ENCODE assay signal across 16 cellular contexts in the genomic region with DNA sequence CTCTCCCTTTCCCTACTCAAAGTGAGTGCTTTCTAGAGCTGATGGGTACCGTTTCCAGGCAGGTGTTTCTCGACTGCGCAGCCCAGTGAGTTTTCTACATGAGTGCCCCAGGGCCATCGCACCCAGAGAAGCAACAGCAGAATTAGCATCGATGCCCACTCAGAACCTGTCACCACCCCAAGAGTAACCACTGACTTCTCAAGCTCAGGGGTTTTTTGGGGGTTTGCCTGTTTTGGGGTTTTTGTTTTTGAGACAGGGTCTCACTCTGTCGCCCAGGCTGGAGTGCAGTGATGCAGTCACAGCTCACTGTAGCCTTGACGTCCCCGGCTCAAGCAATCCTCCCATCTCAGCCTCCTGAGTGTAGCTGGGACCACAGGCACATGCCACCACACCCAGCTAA. TPM values are rescaled to one million over a fixed set of nuclear protein-coding genes. Genes with fewer than 3 reads are reported as not detected.
A peak's percentile ranks its signal among the peaks of the same experiment; 100 is the strongest.
DNase-seq lines count a peak whose midpoint lies in the region; ATAC-seq and TF ChIP-seq lines count a peak whose summit lies in the region.
"Had no signal": no experiment of that assay in that cellular context is flagged by ENCODE, and none has a peak within 500 bp of the region (broad histone marks: within the 10 kb centered on the region; RNA-seq: fewer than 3 reads in every experiment).

No MANE protein-coding gene starts in this region.

- peak overlapping the region; percentile 18 for H3K27ac Mint-ChIP-seq in activated naive CD8-positive, alpha-beta T cell treated with anti-CD3 and anti-CD28 coated beads, Interleukin-2, amount 50 U/mL, for 24 hours
- no peak overlapping the region for H3K27ac Mint-ChIP-seq in activated naive CD8-positive, alpha-beta T cell treated with anti-CD3 and anti-CD28 coated beads for 36 hours
- H3K27ac Mint-ChIP-seq in stimulated activated memory B cell treated with anti-CD40 and anti-IgM and Interleukin-4, amounts not matched to agents 10 μg/mL and 1 μg/mL and 100 μg/mL, for 72 hours = peak overlapping the region; percentile 84
- no peak overlapping the region for H3K27ac Mint-ChIP-seq in endothelial cell (ENCODE audit: unreplicated experiment)

- DNase-seq in activated naive CD8-positive, alpha-beta T cell treated with anti-CD3 and anti-CD28 coated beads, Interleukin-2, amount 50 U/mL, for 24 hours = no peak
- DNase-seq in activated naive CD8-positive, alpha-beta T cell treated with anti-CD3 and anti-CD28 coated beads for 36 hours = no peak
- no peak for DNase-seq in endothelial cell (ENCODE audit: low spot score)
- no peak for DNase-seq in activated CD4-positive, alpha-beta T cell treated with anti-CD3 and anti-CD28 coated beads, Interleukin-2, amount 50 U/mL, for 4 hours
- DNase-seq in putamen (ENCODE audit: low spot score) = no peak
- DNase-seq: 8988T; activated CD8-positive, alpha-beta memory T cell treated with anti-CD3 and anti-CD28 coated beads, Interleukin-2, amount 50 U/mL, for 48 hours; adrenal gland; COR-L47; GOT3; NCI-H1105 treated with DMSO at 0.1 percent for 48 hours; NCI-H524 treated with DMSO at 0.1 percent for 48 hours had no signal

- peak; percentile 65 for ATAC-seq in activated naive CD8-positive, alpha-beta T cell treated with anti-CD3 and anti-CD28 coated beads, Interleukin-2, amount 50 U/mL, for 24 hours
- peak; percentile 70 for ATAC-seq in GM21786 (IDR thresholded peaks at IDR 0.05; ENCODE audit: unreplicated experiment)
- peak; percentile 55 for ATAC-seq in HG03342 (IDR thresholded peaks at IDR 0.05; ENCODE audit: unreplicated experiment)
- ATAC-seq in stimulated activated memory B cell treated with anti-CD40 and anti-IgM and Interleukin-4, amounts not matched to agents 10 μg/mL and 1 μg/mL and 100 μg/mL, for 72 hours = peak; percentile 97
- ATAC-seq: esophagus mucosa had no signal

- H3K4me1 Mint-ChIP-seq in activated naive CD8-positive, alpha-beta T cell treated with anti-CD3 and anti-CD28 coated beads, Interleukin-2, amount 50 U/mL, for 24 hours = peaks cover 5% of the 10 kb centered on the region
- no peaks in the 10 kb centered on the region for H3K4me1 Mint-ChIP-seq in activated naive CD8-positive, alpha-beta T cell treated with anti-CD3 and anti-CD28 coated beads for 36 hours
- peaks cover 52% of the 10 kb centered on the region for H3K4me1 Mint-ChIP-seq in stimulated activated memory B cell treated with anti-CD40 and anti-IgM and Interleukin-4, amounts not matched to agents 10 μg/mL and 1 μg/mL and 100 μg/mL, for 72 hours
- no peaks in the 10 kb centered on the region for H3K4me1 Mint-ChIP-seq in endothelial cell (ENCODE audit: unreplicated experiment)

- no peak overlapping the region for H3K4me3 Mint-ChIP-seq in activated naive CD8-positive, alpha-beta T cell treated with anti-CD3 and anti-CD28 coated beads, Interleukin-2, amount 50 U/mL, for 24 hours
- no peak overlapping the region for H3K4me3 Mint-ChIP-seq in activated naive CD8-positive, alpha-beta T cell treated with anti-CD3 and anti-CD28 coated beads for 36 hours
- H3K4me3 Mint-ChIP-seq in stimulated activated memory B cell treated with anti-CD40 and anti-IgM and Interleukin-4, amounts not matched to agents 10 μg/mL and 1 μg/mL and 100 μg/mL, for 72 hours = peak overlapping the region; percentile 25
- no peak overlapping the region for H3K4me3 Mint-ChIP-seq in endothelial cell (ENCODE audit: unreplicated experiment)

- peaks cover 2% of the 10 kb centered on the region for H3K36me3 Mint-ChIP-seq in activated naive CD8-positive, alpha-beta T cell treated with anti-CD3 and anti-CD28 coated beads, Interleukin-2, amount 50 U/mL, for 24 hours (ENCODE audit: low read depth)
- no peaks in the 10 kb centered on the region for H3K36me3 Mint-ChIP-seq in activated naive CD8-positive, alpha-beta T cell treated with anti-CD3 and anti-CD28 coated beads for 36 hours
- H3K36me3 Mint-ChIP-seq in stimulated activated memory B cell treated with anti-CD40 and anti-IgM and Interleukin-4, amounts not matched to agents 10 μg/mL and 1 μg/mL and 100 μg/mL, for 72 hours = peaks cover 40% of the 10 kb centered on the region
- H3K36me3 Mint-ChIP-seq in endothelial cell (ENCODE audit: low read depth, unreplicated experiment) = peaks cover 4% of the 10 kb centered on the region

- H3K9me3 Mint-ChIP-seq in activated naive CD8-positive, alpha-beta T cell treated with anti-CD3 and anti-CD28 coated beads, Interleukin-2, amount 50 U/mL, for 24 hours = no peaks in the 10 kb centered on the region
- no peaks in the 10 kb centered on the region for H3K9me3 Mint-ChIP-seq in activated naive CD8-positive, alpha-beta T cell treated with anti-CD3 and anti-CD28 coated beads for 36 hours
- no peaks in the 10 kb centered on the region for H3K9me3 Mint-ChIP-seq in stimulated activated memory B cell treated with anti-CD40 and anti-IgM and Interleukin-4, amounts not matched to agents 10 μg/mL and 1 μg/mL and 100 μg/mL, for 72 hours
- H3K9me3 Mint-ChIP-seq in endothelial cell (ENCODE audit: unreplicated experiment) = no peaks in the 10 kb centered on the region

- H3K27me3 Mint-ChIP-seq in activated naive CD8-positive, alpha-beta T cell treated with anti-CD3 and anti-CD28 coated beads, Interleukin-2, amount 50 U/mL, for 24 hours = no peaks in the 10 kb centered on the region
- H3K27me3 Mint-ChIP-seq in activated naive CD8-positive, alpha-beta T cell treated with anti-CD3 and anti-CD28 coated beads for 36 hours = no peaks in the 10 kb centered on the region
- no peaks in the 10 kb centered on the region for H3K27me3 Mint-ChIP-seq in stimulated activated memory B cell treated with anti-CD40 and anti-IgM and Interleukin-4, amounts not matched to agents 10 μg/mL and 1 μg/mL and 100 μg/mL, for 72 hours
- no peaks in the 10 kb centered on the region for H3K27me3 Mint-ChIP-seq in endothelial cell (ENCODE audit: unreplicated experiment)

- TF ChIP-seq CTCF in endothelial cell (IDR thresholded peaks at IDR 0.05; ENCODE audit: unreplicated experiment) = no peak

RNA-seq across cellular contexts. Expression of gene SNX8, which starts 25.7 kb away (rescaled TPM):
- total RNA-seq in activated naive CD8-positive, alpha-beta T cell treated with anti-CD3 and anti-CD28 coated beads for 36 hours = 10 to 100 TPM; 45.6 to 48.7 TPM
- 40.7 TPM for total RNA-seq in endothelial cell (ENCODE audit: unreplicated experiment)

RNA-seq across cellular contexts. Expression of gene NUDT1, which starts 46.5 kb away (rescaled TPM):
- 10 to 100 TPM; 93.5 to 97.0 TPM for total RNA-seq in activated naive CD8-positive, alpha-beta T cell treated with anti-CD3 and anti-CD28 coated beads for 36 hours
- total RNA-seq in endothelial cell (ENCODE audit: unreplicated experiment) = 14.2 TPM

RNA-seq across cellular contexts. Expression of gene MRM2, which starts 46.5 kb away (rescaled TPM):
- 10 to 100 TPM; 48.4 to 52.9 TPM for total RNA-seq in activated naive CD8-positive, alpha-beta T cell treated with anti-CD3 and anti-CD28 coated beads for 36 hours
- 19.1 TPM for total RNA-seq in endothelial cell (ENCODE audit: unreplicated experiment)

RNA-seq across cellular contexts. Expression of gene MAD1L1, which starts 55.8 kb away (rescaled TPM):
- 10 to 100 TPM; 36.5 to 37.8 TPM for total RNA-seq in activated naive CD8-positive, alpha-beta T cell treated with anti-CD3 and anti-CD28 coated beads for 36 hours
- total RNA-seq in endothelial cell (ENCODE audit: unreplicated experiment) = 43.3 TPM

Comparison
In these comparisons a context has a peak if more than half of its experiments do, and no peak if none do; other contexts are left out.
1. H3K27ac Mint-ChIP-seq: peak in activated naive CD8-positive, alpha-beta T cell treated with anti-CD3 and anti-CD28 coated beads, Interleukin-2, amount 50 U/mL, for 24 hours (single experiment) and stimulated activated memory B cell treated with anti-CD40 and anti-IgM and Interleukin-4, amounts not matched to agents 10 μg/mL and 1 μg/mL and 100 μg/mL, for 72 hours (single experiment); none in activated naive CD8-positive, alpha-beta T cell treated with anti-CD3 and anti-CD28 coated beads for 36 hours (single experiment) and endothelial cell (single experiment).
2. Peak in every context shown above with its lines, with median percentiles within 50 percentile points of each other: ATAC-seq.